ENCODE assay signal across 24 cellular contexts in genomic region chr15:78676424-78677110, GRCh38. TPM values are rescaled to one million over a fixed set of nuclear protein-coding genes. Genes with fewer than 3 reads are reported as not detected.
"Had no signal": no experiment of that assay in that cellular context is flagged by ENCODE, and none has a peak within 500 bp of the region (broad histone marks: within the 10 kb centered on the region; RNA-seq: fewer than 3 reads in every experiment).

No MANE protein-coding gene starts in this region.

- H3K4me2 ChIP-seq: smooth muscle cell had no signal

- H3K9me3 ChIP-seq: esophagus squamous epithelium, gastrocnemius medialis, mucosa of descending colon, right lobe of liver, transverse colon, uterus had no signal

- H3K27me3 ChIP-seq: brain microvascular endothelial cell, esophagus squamous epithelium, gastrocnemius medialis, right lobe of liver, transverse colon, uterus had no signal

- H3K4me3 Mint-ChIP-seq: activated T-cell treated with anti-CD3 and anti-CD28 coated beads, Interleukin-2, amount 50 U/mL, for 72 hours; nephron progenitor cell; stimulated activated naive B cell treated with anti-CD40 and anti-IgM and Interleukin-4, amounts not matched to agents 10 μg/mL and 1 μg/mL and 100 μg/mL, for 72 hours; T-cell; T-helper 2 cell treated with Interferon-gamma antibody and Interleukin-4, amounts not matched to agents 5 μg/mL and 100 μg/mL, for 36 hours had no signal

- H3K27ac ChIP-seq: brain microvascular endothelial cell, esophagus squamous epithelium, gastrocnemius medialis, right lobe of liver, transverse colon, uterus had no signal

- H3K4me3 ChIP-seq: esophagus squamous epithelium, gastrocnemius medialis, mucosa of descending colon, right lobe of liver, smooth muscle cell, transverse colon, uterus had no signal

- H3K4me1 Mint-ChIP-seq: T-cell had no signal

- DNase-seq: activated CD8-positive, alpha-beta memory T cell treated with anti-CD3 and anti-CD28 coated beads for 24 hours; activated gamma-delta T cell; activated T-cell treated with anti-CD3 and anti-CD28 coated beads, Interleukin-2, amount 50 U/mL, for 72 hours; brain microvascular endothelial cell; central memory CD4-positive, alpha-beta T cell; esophagus squamous epithelium; gastrocnemius medialis; left colon; mesenchymal stem cell; mucosa of descending colon; nephron progenitor cell; nucleus accumbens; stimulated activated CD4-positive, alpha-beta T cell treated with anti-CD3 and anti-CD28 coated beads, Interleukin-2, amount 100 ng/mL, for 48 hours; stimulated activated CD8-positive, alpha-beta memory T cell treated with anti-CD3 and anti-CD28 coated beads, Interleukin-4, amount 100 ng/mL, for 48 hours; stimulated activated naive B cell treated with anti-CD40 and anti-IgM and Interleukin-4, amounts not matched to agents 10 μg/mL and 1 μg/mL and 100 μg/mL, for 72 hours; T-cell; transverse colon; uterus had no signal

- H3K4me1 ChIP-seq: transverse colon had no signal

- H3K27me3 Mint-ChIP-seq: stimulated activated naive B cell treated with anti-CD40 and anti-IgM and Interleukin-4, amounts not matched to agents 10 μg/mL and 1 μg/mL and 100 μg/mL, for 72 hours; T-cell had no signal

- H3K36me3 Mint-ChIP-seq: activated naive CD4-positive, alpha-beta T cell treated with anti-CD3 and anti-CD28 coated beads, Interleukin-2, amount 50 U/mL, for 72 hours; stimulated activated naive B cell treated with anti-CD40 and anti-IgM and Interleukin-4, amounts not matched to agents 10 μg/mL and 1 μg/mL and 100 μg/mL, for 72 hours; T-cell had no signal

- H3K27ac Mint-ChIP-seq: activated naive CD4-positive, alpha-beta T cell treated with anti-CD3 and anti-CD28 coated beads, Interleukin-2, amount 50 U/mL, for 72 hours; activated T-cell treated with anti-CD3 and anti-CD28 coated beads, Interleukin-2, amount 50 U/mL, for 72 hours; nephron progenitor cell; stimulated activated naive B cell treated with anti-CD40 and anti-IgM and Interleukin-4, amounts not matched to agents 10 μg/mL and 1 μg/mL and 100 μg/mL, for 72 hours; T-cell; T-helper 2 cell treated with Interferon-gamma antibody and Interleukin-4, amounts not matched to agents 5 μg/mL and 100 μg/mL, for 36 hours had no signal

- H3K36me3 ChIP-seq: brain microvascular endothelial cell, esophagus squamous epithelium, gastrocnemius medialis, right lobe of liver, transverse colon, uterus had no signal

- H3K9me3 Mint-ChIP-seq: activated naive CD4-positive, alpha-beta T cell treated with anti-CD3 and anti-CD28 coated beads, Interleukin-2, amount 50 U/mL, for 72 hours; activated T-cell treated with anti-CD3 and anti-CD28 coated beads, Interleukin-2, amount 50 U/mL, for 72 hours; T-cell; T-helper 2 cell treated with Interferon-gamma antibody and Interleukin-4, amounts not matched to agents 5 μg/mL and 100 μg/mL, for 36 hours had no signal

- ATAC-seq: activated naive CD4-positive, alpha-beta T cell treated with anti-CD3 and anti-CD28 coated beads, Interleukin-2, amount 50 U/mL, for 72 hours; activated T-cell treated with anti-CD3 and anti-CD28 coated beads, Interleukin-2, amount 50 U/mL, for 72 hours; gastrocnemius medialis; left colon; mucosa of descending colon; right lobe of liver; stimulated activated naive B cell treated with anti-CD40 and anti-IgM and Interleukin-4, amounts not matched to agents 10 μg/mL and 1 μg/mL and 100 μg/mL, for 72 hours; T-cell had no signal

RNA-seq across cellular contexts. Expression of gene CHRNB4, which starts 35.6 kb away (rescaled TPM):
- total RNA-seq: activated naive CD4-positive, alpha-beta T cell treated with anti-CD3 and anti-CD28 coated beads, Interleukin-2, amount 50 U/mL, for 72 hours; activated T-cell treated with anti-CD3 and anti-CD28 coated beads, Interleukin-2, amount 50 U/mL, for 72 hours; aorta; gastrocnemius medialis; smooth muscle cell; T-cell had no signal
- polyA plus RNA-seq: aorta, smooth muscle cell had no signal

RNA-seq across cellular contexts. Expression of gene CHRNA3, which starts 55.8 kb away (rescaled TPM):
- total RNA-seq: activated naive CD4-positive, alpha-beta T cell treated with anti-CD3 and anti-CD28 coated beads, Interleukin-2, amount 50 U/mL, for 72 hours; activated T-cell treated with anti-CD3 and anti-CD28 coated beads, Interleukin-2, amount 50 U/mL, for 72 hours; aorta; right lobe of liver; smooth muscle cell; T-cell had no signal
- polyA plus RNA-seq: aorta, keratinocyte had no signal
